27 cellular contexts compared by ENCODE assay signal in the genomic region with DNA sequence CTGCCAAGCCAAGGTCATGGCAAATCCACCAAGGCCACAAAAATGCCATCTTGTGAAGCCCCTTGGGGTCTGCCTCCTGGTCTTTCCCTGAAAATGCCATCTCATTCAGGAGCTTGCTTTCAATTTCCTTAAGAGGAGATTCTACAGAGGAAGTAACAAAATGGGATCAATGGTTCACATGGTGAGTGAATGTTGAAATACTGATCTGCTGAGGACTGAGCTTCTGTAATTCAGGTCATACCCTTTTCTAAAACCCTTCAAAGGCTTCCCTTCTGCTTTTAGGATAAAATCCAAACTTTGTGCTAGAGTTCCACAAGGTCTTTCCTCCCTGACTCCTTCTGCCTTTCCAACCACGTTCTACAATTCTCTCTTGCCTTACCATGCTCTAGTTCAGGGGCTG. TPM values are rescaled to one million over a fixed set of nuclear protein-coding genes. Genes with fewer than 3 reads are reported as not detected.
DNase-seq lines count a peak whose midpoint lies in the region; TF ChIP-seq lines count a peak whose summit lies in the region.
"Had no signal": no experiment of that assay in that cellular context is flagged by ENCODE, and none has a peak within 500 bp of the region (broad histone marks: within the 10 kb centered on the region; RNA-seq: fewer than 3 reads in every experiment).

No MANE protein-coding gene starts in this region.

- H3K27me3 Mint-ChIP-seq in glutamatergic neuron (ENCODE audit: unreplicated experiment), result peaks cover 2% of the 10 kb centered on the region
- H3K27me3 Mint-ChIP-seq: activated naive CD4-positive, alpha-beta T cell treated with anti-CD3 and anti-CD28 coated beads, Interleukin-2, amount 10 ng/mL, durations not matched to agents 7 days and 5 days; CD4-positive, alpha-beta T cell had no signal

- H3K9me3 Mint-ChIP-seq in glutamatergic neuron (ENCODE audit: unreplicated experiment), result peaks cover 2% of the 10 kb centered on the region
- H3K9me3 Mint-ChIP-seq: activated naive CD4-positive, alpha-beta T cell treated with anti-CD3 and anti-CD28 coated beads, Interleukin-2, amount 10 ng/mL, durations not matched to agents 7 days and 5 days; CD4-positive, alpha-beta T cell; WTC11 had no signal

- in situ Hi-C loops in KBM-7 (cut with MboI; ENCODE audit: low pct_unique_long_range_greater_than_20kb, low sequenced_read_pairs) (no loop called here), GM13976 (cut with MboI; ENCODE audit: low sequenced_read_pairs, unreplicated experiment) (no loop called here)

- no peaks in the 10 kb centered on the region for H3K36me3 Mint-ChIP-seq in glutamatergic neuron (ENCODE audit: unreplicated experiment)
- H3K36me3 Mint-ChIP-seq: activated naive CD4-positive, alpha-beta T cell treated with anti-CD3 and anti-CD28 coated beads, Interleukin-2, amount 10 ng/mL, durations not matched to agents 7 days and 5 days; WTC11 had no signal

- no peak overlapping the region for H3K27ac Mint-ChIP-seq in glutamatergic neuron (ENCODE audit: unreplicated experiment)
- H3K27ac Mint-ChIP-seq: activated naive CD4-positive, alpha-beta T cell treated with anti-CD3 and anti-CD28 coated beads, Interleukin-2, amount 10 ng/mL, durations not matched to agents 7 days and 5 days; CD4-positive, alpha-beta T cell; WTC11 had no signal

- DNase-seq in CD1c-positive myeloid dendritic cell (ENCODE audit: extremely low spot score) (peak; percentile 71), KBM-7 (peak; percentile 12), OCI-M1 (lab: John Stamatoyannopoulos, UW) (peak; percentile 18), medulla oblongata (ENCODE audit: extremely low spot score) (peak; percentile 63), glutamatergic neuron (no peak), NCI-H2107 (lab: John Stamatoyannopoulos, UW) (no peak), GM13976 (ENCODE audit: low spot score) (no peak)
- DNase-seq in activated CD4-positive, alpha-beta T cell treated with anti-CD3 and anti-CD28 coated beads, Interleukin-2, amount 50 U/mL, for 4 hours, result no peak
- DNase-seq: activated CD4-positive, alpha-beta T cell treated with anti-CD3 and anti-CD28 coated beads, Interleukin-2, amount 50 U/mL, for 48 hours; activated CD8-positive, alpha-beta memory T cell treated with anti-CD3 and anti-CD28 coated beads, Interleukin-2, amount 50 U/mL, for 4 hours; activated naive CD4-positive, alpha-beta T cell treated with anti-CD3 and anti-CD28 coated beads, Interleukin-2, amount 10 ng/mL, durations not matched to agents 7 days and 5 days; anterior cingulate cortex; CD4-positive, alpha-beta T cell; colonic mucosa; effector CD8-positive, alpha-beta T cell; GM23248; heart left ventricle; kidney glomerular epithelial cell; mammary epithelial cell; NCI-H1417 treated with DMSO at 0.1 percent for 48 hours; NCI-H446; NCI-H82; PC-3; sigmoid colon; stimulated activated naive CD4-positive, alpha-beta T cell; T1000 had no signal

- H3K4me1 Mint-ChIP-seq in glutamatergic neuron (ENCODE audit: low read depth, unreplicated experiment), result no peaks in the 10 kb centered on the region
- H3K4me1 Mint-ChIP-seq: WTC11 had no signal

- no peak for TF ChIP-seq CTCF in glutamatergic neuron (IDR thresholded peaks at IDR 0.05; ENCODE audit: partially characterized antibody, unreplicated experiment)
- no peak for TF ChIP-seq CTCF in GM13976 (IDR thresholded peaks at IDR 0.05; ENCODE audit: borderline replicate concordance, control extremely low read depth, extremely low read depth, insufficient read depth, missing control alignments)

- H3K4me3 Mint-ChIP-seq in glutamatergic neuron (ENCODE audit: unreplicated experiment), result no peak overlapping the region
- H3K4me3 Mint-ChIP-seq: activated naive CD4-positive, alpha-beta T cell treated with anti-CD3 and anti-CD28 coated beads, Interleukin-2, amount 10 ng/mL, durations not matched to agents 7 days and 5 days; CD4-positive, alpha-beta T cell; WTC11 had no signal

RNA-seq across cellular contexts. Expression of a gene that starts 24.7 kb away (rescaled TPM):
- total RNA-seq in glutamatergic neuron (ENCODE audit: unreplicated experiment), result 2.3 TPM

Comparison
In these comparisons a context has a peak if more than half of its experiments do, and no peak if none do; other contexts are left out.
1. DNase-seq: peak in CD1c-positive myeloid dendritic cell (single experiment), KBM-7 (single experiment), OCI-M1 (single experiment) and medulla oblongata (single experiment); none in activated CD4-positive, alpha-beta T cell treated with anti-CD3 and anti-CD28 coated beads, Interleukin-2, amount 50 U/mL, for 4 hours (0 of 2), glutamatergic neuron (single experiment), NCI-H2107 (single experiment) and GM13976 (single experiment).